ENCODE assay signal across 22 cellular contexts in genomic region chr2:49259926-49260325, GRCh38.
DNase-seq lines count a peak whose midpoint lies in the region; FAIRE-seq and TF ChIP-seq lines count a peak whose summit lies in the region.
"Had no signal": no experiment of that assay in that cellular context is flagged by ENCODE, and none has a peak within 500 bp of the region (broad histone marks: within the 10 kb centered on the region; RNA-seq: fewer than 3 reads in every experiment).

No MANE protein-coding gene starts in this region.

- H2AFZ ChIP-seq in astrocyte (ENCODE audit: low read depth, low read length) = no peak overlapping the region

- H3K4me1 ChIP-seq in astrocyte (ENCODE audit: insufficient read depth, low read length) = no peaks in the 10 kb centered on the region
- H3K4me1 ChIP-seq in mesendoderm (ENCODE audit: control insufficient read depth, low read depth, low read length) = no peaks in the 10 kb centered on the region
- no peaks in the 10 kb centered on the region for H3K4me1 ChIP-seq in CD4-positive, alpha-beta memory T cell (ENCODE audit: insufficient read depth, low read length)

- peak; percentile 8 for DNase-seq in astrocyte (ENCODE audit: low read depth)
- DNase-seq in fibroblast of pulmonary artery (ENCODE audit: low read depth) = peak; percentile 72
- no peak for DNase-seq in mesothelial cell of epicardium (ENCODE audit: low spot score in 2 of 2, unreplicated experiment in 2 of 2)
- DNase-seq in mesendoderm = no peak
- no peak for DNase-seq in ecto neural progenitor cell (ENCODE audit: low spot score)
- DNase-seq in NCI-H2081 treated with DMSO at 0.1 percent for 48 hours (lab: John Stamatoyannopoulos, UW) = no peak
- no peak for DNase-seq in CD4-positive, alpha-beta memory T cell
- DNase-seq: 8988T; ACHN; BE2C; C1 segment of cervical spinal cord; Caco-2; Calu3; CD4-positive, CD25-positive, alpha-beta regulatory T cell; CD8-positive, alpha-beta T cell; DMS79 treated with DMSO at 0.1 percent for 48 hours; GF-D8 had no signal

- H3K27ac Mint-ChIP-seq in astrocyte (ENCODE audit: unreplicated experiment) (no peak overlapping the region), mesothelial cell of epicardium (peak overlapping the region; percentile 31)
- no peak overlapping the region for H3K27ac Mint-ChIP-seq in CD4-positive, alpha-beta memory T cell
- H3K27ac Mint-ChIP-seq: CD14-positive monocyte; CD4-positive, CD25-positive, alpha-beta regulatory T cell; CD8-positive, alpha-beta T cell had no signal

- H3K79me1 ChIP-seq in mesendoderm (ENCODE audit: low read length) = no peaks in the 10 kb centered on the region

- H4K8ac ChIP-seq in mesendoderm (ENCODE audit: low read depth, low read length) = no peak overlapping the region

- no peaks in the 10 kb centered on the region for H3K36me3 Mint-ChIP-seq in astrocyte (ENCODE audit: low read depth, unreplicated experiment)
- H3K36me3 Mint-ChIP-seq in mesothelial cell of epicardium = no peaks in the 10 kb centered on the region
- H3K36me3 Mint-ChIP-seq in CD4-positive, alpha-beta memory T cell = no peaks in the 10 kb centered on the region
- H3K36me3 Mint-ChIP-seq: CD14-positive monocyte; CD4-positive, CD25-positive, alpha-beta regulatory T cell; CD8-positive, alpha-beta T cell had no signal

- H3K4me3 ChIP-seq in astrocyte (ENCODE audit: insufficient read depth, low read depth, low read length) (no peak overlapping the region), fibroblast of pulmonary artery (replicated peaks; ENCODE audit: low read depth, low read length) (no peak overlapping the region), mesendoderm (ENCODE audit: low read length) (no peak overlapping the region)
- H3K4me3 ChIP-seq in CD4-positive, alpha-beta memory T cell (ENCODE audit: low read length in 2 of 2) = no peak overlapping the region
- H3K4me3 ChIP-seq: BLaER1 had no signal

- H2BK15ac ChIP-seq in mesendoderm (replicated peaks; ENCODE audit: low read depth) = no peak overlapping the region

- H3K27me3 ChIP-seq in astrocyte (ENCODE audit: insufficient read depth, low read length) = no peaks in the 10 kb centered on the region
- H3K27me3 ChIP-seq in mesendoderm (ENCODE audit: insufficient read depth, low read length, poor library complexity) = no peaks in the 10 kb centered on the region
- H3K27me3 ChIP-seq in CD4-positive, alpha-beta memory T cell (ENCODE audit: insufficient read depth, low read length) = no peaks in the 10 kb centered on the region
- H3K27me3 ChIP-seq: BE2C, BLaER1 had no signal

- intact Hi-C loops in CD4-positive, alpha-beta memory T cell (cut with micrococcal nuclease) = no loop called here

- POLR2A ChIA-PET in CD4-positive, alpha-beta memory T cell (lab: Charles Lee; ENCODE audit: partially characterized antibody) = no interaction called here

- H3K9me3 ChIP-seq in astrocyte (ENCODE audit: insufficient read depth, low read depth, low read length) = no peaks in the 10 kb centered on the region
- no peaks in the 10 kb centered on the region for H3K9me3 ChIP-seq in CD4-positive, alpha-beta memory T cell (ENCODE audit: control insufficient read depth in 1 of 2, low read length in 2 of 2)
- H3K9me3 ChIP-seq: BE2C, BLaER1, Caco-2 had no signal

- WGBS in mesendoderm (ENCODE audit: extremely low coverage, insufficient coverage, low lambda C conversion rate) = no CpG with 5 or more reads among the region's 1 CpG

- H3K4me2 ChIP-seq in astrocyte (ENCODE audit: low read length) = no peak overlapping the region
- H3K4me2 ChIP-seq in mesendoderm (ENCODE audit: low read length) = no peak overlapping the region
- H3K4me2 ChIP-seq: BLaER1 had no signal

- no peak overlapping the region for H2AK5ac ChIP-seq in mesendoderm (ENCODE audit: low read length)

- no peak overlapping the region for H3K27ac ChIP-seq in astrocyte (ENCODE audit: low read depth, low read length)
- H3K27ac ChIP-seq in mesendoderm (ENCODE audit: low read depth, low read length) = no peak overlapping the region
- H3K27ac ChIP-seq in CD4-positive, alpha-beta memory T cell (ENCODE audit: low read depth, low read length) = no peak overlapping the region
- H3K27ac ChIP-seq: BLaER1 had no signal

- H3K9ac ChIP-seq in astrocyte (ENCODE audit: low read length) (no peak overlapping the region), mesendoderm (ENCODE audit: low read length) (no peak overlapping the region)
- H3K9ac ChIP-seq: BLaER1 had no signal

- TF ChIP-seq CTCF in astrocyte (IDR thresholded peaks at IDR 0.05; ENCODE audit: insufficient read depth, low read depth, low read length) (no peak), fibroblast of pulmonary artery (IDR thresholded peaks at IDR 0.05; ENCODE audit: low read length, missing control alignments) (no peak), mesothelial cell of epicardium (IDR thresholded peaks at IDR 0.05; ENCODE audit: unreplicated experiment) (no peak)

- no peak overlapping the region for H3K18ac ChIP-seq in mesendoderm (ENCODE audit: low read length)

- no peak overlapping the region for H3K56ac ChIP-seq in mesendoderm (ENCODE audit: low read length)

- H2BK120ac ChIP-seq in mesendoderm (ENCODE audit: low read depth, low read length) = no peak overlapping the region

- no peak overlapping the region for H3K4ac ChIP-seq in mesendoderm (ENCODE audit: low read depth, low read length)

- H3K79me2 ChIP-seq in astrocyte (ENCODE audit: insufficient read depth, low read length) (no peaks in the 10 kb centered on the region), mesendoderm (ENCODE audit: control insufficient read depth, insufficient read depth, low read length) (no peaks in the 10 kb centered on the region)

- no peaks in the 10 kb centered on the region for H3K9me3 Mint-ChIP-seq in astrocyte (ENCODE audit: unreplicated experiment)
- no peaks in the 10 kb centered on the region for H3K9me3 Mint-ChIP-seq in mesothelial cell of epicardium
- peaks cover 0 to 6% (median 0%) of the 10 kb centered on the region in 8 donors for H3K9me3 Mint-ChIP-seq in CD4-positive, alpha-beta memory T cell
- H3K9me3 Mint-ChIP-seq: CD8-positive, alpha-beta T cell had no signal

- no peak for FAIRE-seq in astrocyte (lab: Jason Lieb, UNC)
- FAIRE-seq: D721Med, G401.6, GM12891 had no signal

- H3K4me1 Mint-ChIP-seq in astrocyte (ENCODE audit: low read depth, unreplicated experiment) = no peaks in the 10 kb centered on the region
- H3K4me1 Mint-ChIP-seq in mesothelial cell of epicardium = peaks cover 48% of the 10 kb centered on the region
- H3K4me1 Mint-ChIP-seq in CD4-positive, alpha-beta memory T cell = no peaks in the 10 kb centered on the region
- H3K4me1 Mint-ChIP-seq: CD14-positive monocyte; CD4-positive, CD25-positive, alpha-beta regulatory T cell had no signal

- H3K36me3 ChIP-seq in astrocyte (ENCODE audit: insufficient read depth, low read length) = no peaks in the 10 kb centered on the region
- H3K36me3 ChIP-seq in mesendoderm (ENCODE audit: control insufficient read depth, insufficient read depth, low read length) = no peaks in the 10 kb centered on the region
- H3K36me3 ChIP-seq in CD4-positive, alpha-beta memory T cell (ENCODE audit: insufficient read depth, low read length) = no peaks in the 10 kb centered on the region
- H3K36me3 ChIP-seq: BE2C, BLaER1 had no signal

- no peak overlapping the region for H2BK5ac ChIP-seq in mesendoderm (ENCODE audit: low read length)

- no peak overlapping the region for H4K5ac ChIP-seq in mesendoderm (ENCODE audit: low read length)

- CTCF ChIA-PET in CD4-positive, alpha-beta memory T cell (lab: Charles Lee; ENCODE audit: partially characterized antibody) = no interaction called here

- H3K23ac ChIP-seq in mesendoderm (ENCODE audit: low read length) = no peak overlapping the region

- H3K27me3 Mint-ChIP-seq in astrocyte (ENCODE audit: low read depth, unreplicated experiment) (no peaks in the 10 kb centered on the region), mesothelial cell of epicardium (ENCODE audit: low read depth) (no peaks in the 10 kb centered on the region)
- no peaks in the 10 kb centered on the region for H3K27me3 Mint-ChIP-seq in CD4-positive, alpha-beta memory T cell
- H3K27me3 Mint-ChIP-seq: CD4-positive, CD25-positive, alpha-beta regulatory T cell had no signal

- H3K4me3 Mint-ChIP-seq in astrocyte (ENCODE audit: unreplicated experiment) (no peak overlapping the region), mesothelial cell of epicardium (no peak overlapping the region)
- no peak overlapping the region for H3K4me3 Mint-ChIP-seq in CD4-positive, alpha-beta memory T cell
- H3K4me3 Mint-ChIP-seq: CD14-positive monocyte; CD4-positive, CD25-positive, alpha-beta regulatory T cell; CD8-positive, alpha-beta T cell had no signal

- H4K20me1 ChIP-seq in astrocyte (ENCODE audit: insufficient read depth, low read length) = no peaks in the 10 kb centered on the region
- H4K20me1 ChIP-seq: BLaER1 had no signal

Comparison
In these comparisons a context has a peak if more than half of its experiments do, and no peak if none do; other contexts are left out.
1. DNase-seq: peak in astrocyte (single experiment) and fibroblast of pulmonary artery (single experiment); none in mesothelial cell of epicardium (0 of 2), mesendoderm (single experiment), ecto neural progenitor cell (single experiment), NCI-H2081 treated with DMSO at 0.1 percent for 48 hours (single experiment) and CD4-positive, alpha-beta memory T cell (0 of 5).